Comparison of ENCODE assay signal across 1 cellular context in genomic region chr6:85675030-85675819, GRCh38.
TF ChIP-seq lines count a peak whose summit lies in the region.

No MANE protein-coding gene starts in this region.

TF ChIP-seq in GM23338, 12 proteins besides CTCF, POLR2A, EP300 and RAD21 (continued from another document):
- TF ChIP-seq NANOG (IDR thresholded peaks at IDR 0.05; ENCODE audit: borderline replicate concordance), result no peak
- no peak; the same call in 1 of the 2 replicates for TF ChIP-seq POLR2AphosphoS5 (IDR thresholded peaks at IDR 0.05; ENCODE audit: low read depth)
TF ChIP-seq in GM23338: peak in this region for 0.
